ENCODE assay signal across 8 cellular contexts in the genomic region with DNA sequence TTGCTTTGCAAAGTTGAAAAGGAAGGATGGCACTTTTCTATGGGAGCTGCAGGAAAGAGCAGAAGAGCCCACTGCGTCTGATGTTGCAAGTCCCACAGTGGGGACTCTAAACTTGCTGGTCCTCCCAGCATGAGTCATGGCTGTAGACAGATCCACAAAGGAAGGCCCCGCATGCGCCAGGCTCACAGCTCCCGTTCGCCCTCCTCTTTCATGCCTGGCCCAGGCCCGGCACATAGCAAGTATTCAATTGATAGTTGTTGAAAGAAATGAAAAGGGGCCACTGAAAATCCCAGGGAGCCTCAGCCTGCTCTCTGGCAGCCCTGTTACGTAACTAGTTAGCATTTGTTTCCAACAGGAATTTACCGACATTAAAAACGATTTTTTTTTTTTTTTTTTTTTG. TPM values are rescaled to one million over a fixed set of nuclear protein-coding genes. Genes with fewer than 3 reads are reported as not detected.
DNase-seq lines count a peak whose midpoint lies in the region; ATAC-seq and TF ChIP-seq lines count a peak whose summit lies in the region.

No MANE protein-coding gene starts in this region.

- peaks cover 71% of the 10 kb centered on the region for H3K36me3 Mint-ChIP-seq in stimulated activated memory B cell treated with anti-CD40 and anti-IgM and Interleukin-4, amounts not matched to agents 10 μg/mL and 1 μg/mL and 100 μg/mL, for 72 hours
- peaks cover 0 to 74% (median 4%) of the 10 kb centered on the region in 3 donors for H3K36me3 Mint-ChIP-seq in naive thymus-derived CD8-positive, alpha-beta T cell

- H3K36me3 ChIP-seq in MG63 (peaks cover 5% of the 10 kb centered on the region), lower lobe of right lung (peaks cover 16% of the 10 kb centered on the region), transverse colon (no peaks in the 10 kb centered on the region)

- H3K4me3 Mint-ChIP-seq in stimulated activated memory B cell treated with anti-CD40 and anti-IgM and Interleukin-4, amounts not matched to agents 10 μg/mL and 1 μg/mL and 100 μg/mL, for 72 hours, result no peak overlapping the region
- no peak overlapping the region for H3K4me3 Mint-ChIP-seq in naive thymus-derived CD8-positive, alpha-beta T cell

- H3K27me3 ChIP-seq in MG63 (no peaks in the 10 kb centered on the region), lower lobe of right lung (ENCODE audit: low read depth) (no peaks in the 10 kb centered on the region), transverse colon (no peaks in the 10 kb centered on the region)

- H3K4me1 Mint-ChIP-seq in stimulated activated memory B cell treated with anti-CD40 and anti-IgM and Interleukin-4, amounts not matched to agents 10 μg/mL and 1 μg/mL and 100 μg/mL, for 72 hours, result peaks cover 66% of the 10 kb centered on the region
- peaks cover 8 to 57% (median 20%) of the 10 kb centered on the region in 4 donors for H3K4me1 Mint-ChIP-seq in naive thymus-derived CD8-positive, alpha-beta T cell

- TF ChIP-seq EP300 in transverse colon (IDR thresholded peaks at IDR 0.05; ENCODE audit: low read depth), result no peak

- H3K9me3 Mint-ChIP-seq in stimulated activated memory B cell treated with anti-CD40 and anti-IgM and Interleukin-4, amounts not matched to agents 10 μg/mL and 1 μg/mL and 100 μg/mL, for 72 hours, result no peaks in the 10 kb centered on the region
- no peaks in the 10 kb centered on the region for H3K9me3 Mint-ChIP-seq in naive thymus-derived CD8-positive, alpha-beta T cell

- 55 to 80% methylated on average over 9 of the region's 9 CpGs for WGBS in transverse colon (ENCODE audit: low coverage in 1 of 2), 2 donors

- POLR2A ChIA-PET in naive thymus-derived CD8-positive, alpha-beta T cell (lab: Charles Lee), result no interaction called here

- H3K27me3 Mint-ChIP-seq in stimulated activated memory B cell treated with anti-CD40 and anti-IgM and Interleukin-4, amounts not matched to agents 10 μg/mL and 1 μg/mL and 100 μg/mL, for 72 hours, result no peaks in the 10 kb centered on the region
- no peaks in the 10 kb centered on the region for H3K27me3 Mint-ChIP-seq in naive thymus-derived CD8-positive, alpha-beta T cell

- no peak overlapping the region for H3K4me3 ChIP-seq in MG63
- no peak overlapping the region for H3K4me3 ChIP-seq in lower lobe of right lung
- no peak overlapping the region for H3K4me3 ChIP-seq in transverse colon

- in situ Hi-C loops in transverse colon (cut with MboI; ENCODE audit: low pct_ligation_motif_present in 1 of 4, low pct_unique_long_range_greater_than_20kb in 1 of 4, low sequenced_read_pairs in 3 of 4), result no loop called here

- TF ChIP-seq CTCF in lower lobe of right lung (IDR thresholded peaks at IDR 0.05) (no peak), transverse colon (IDR thresholded peaks at IDR 0.05) (no peak)

- ATAC-seq in lower lobe of right lung, result peak; percentile 76 to 87
- no peak for ATAC-seq in stimulated activated memory B cell treated with anti-CD40 and anti-IgM and Interleukin-4, amounts not matched to agents 10 μg/mL and 1 μg/mL and 100 μg/mL, for 72 hours
- no peak for ATAC-seq in naive thymus-derived CD8-positive, alpha-beta T cell

- DNase-seq in MG63 (peak; percentile 80), dermis blood vessel endothelial cell (peak; percentile 85), lower lobe of right lung (peak; percentile 65), transverse colon (peak; percentile 39), NCI-H2227 (lab: John Stamatoyannopoulos, UW; ENCODE audit: unreplicated experiment) (no peak), foreskin melanocyte (no peak)
- DNase-seq in naive thymus-derived CD8-positive, alpha-beta T cell, result no peak

- intact Hi-C loops in lower lobe of right lung (cut with DNase I) (no loop called here), transverse colon (cut with DNase I; ENCODE audit: low total_unique reads) (no loop called here)

- no peak overlapping the region for H3K27ac ChIP-seq in lower lobe of right lung
- peak overlapping the region; percentile 30 to 58 (median 48) for H3K27ac ChIP-seq in transverse colon

- no peaks in the 10 kb centered on the region for H3K9me3 ChIP-seq in MG63
- no peaks in the 10 kb centered on the region for H3K9me3 ChIP-seq in lower lobe of right lung
- no peaks in the 10 kb centered on the region for H3K9me3 ChIP-seq in transverse colon

- H3K4me1 ChIP-seq in lower lobe of right lung (peaks cover 22% of the 10 kb centered on the region), transverse colon (peaks cover 0 to 20% (median 1%) of the 10 kb centered on the region in 4 donors)

- no peak for TF ChIP-seq POLR2A in transverse colon (IDR thresholded peaks at IDR 0.05)

- no peak overlapping the region for H3K27ac Mint-ChIP-seq in stimulated activated memory B cell treated with anti-CD40 and anti-IgM and Interleukin-4, amounts not matched to agents 10 μg/mL and 1 μg/mL and 100 μg/mL, for 72 hours
- no peak overlapping the region for H3K27ac Mint-ChIP-seq in naive thymus-derived CD8-positive, alpha-beta T cell

RNA-seq across cellular contexts. Expression of gene AP1B1, which starts 18.9 kb away (rescaled TPM):
- total RNA-seq in MG63 (2014; rRNA removed; shearing (Covaris generic); ENCODE audit: low replicate concordance), result 49.3 and 75.2 TPM in 2 replicates
- total RNA-seq in dermis blood vessel endothelial cell, result 191 and 282 TPM in 2 replicates
- total RNA-seq in lower lobe of right lung, result 70.3 TPM
- total RNA-seq in transverse colon, result 100 to 1,000 TPM in 2 of 4 donors, 10 to 100 TPM in 2; 45.6 to 107 (median 92.4) TPM
- total RNA-seq in naive thymus-derived CD8-positive, alpha-beta T cell, result 10 to 100 TPM; 44.7 to 45.3 TPM
- polyA plus RNA-seq in naive thymus-derived CD8-positive, alpha-beta T cell, result 10 to 100 TPM; 10.9 to 19.8 (median 11.3) TPM

RNA-seq across cellular contexts. Expression of gene RASL10A, which starts 54.0 kb away (rescaled TPM):
- not detected in 2 replicates for total RNA-seq in MG63 (2014; rRNA removed; shearing (Covaris generic); ENCODE audit: low replicate concordance)
- 1.1 and 2.7 TPM in 2 replicates for total RNA-seq in dermis blood vessel endothelial cell
- 0.83 TPM for total RNA-seq in lower lobe of right lung
- 1 to 10 TPM in 3 of 4 donors, not detected in 1; 1.2 to 5.0 (median 2.4) TPM for total RNA-seq in transverse colon
- total RNA-seq in naive thymus-derived CD8-positive, alpha-beta T cell, result 1 to 10 TPM in 1 of 2 experiments, under 1 TPM in 1; 0.49 to 1.3 TPM
- not detected for polyA plus RNA-seq in naive thymus-derived CD8-positive, alpha-beta T cell

Comparison
In these comparisons a context has a peak if more than half of its experiments do, and no peak if none do; other contexts are left out.
1. DNase-seq: peak in MG63 (single experiment), dermis blood vessel endothelial cell (single experiment), lower lobe of right lung (single experiment) and transverse colon (single experiment); none in naive thymus-derived CD8-positive, alpha-beta T cell (0 of 10), NCI-H2227 (single experiment) and foreskin melanocyte (single experiment).
2. ATAC-seq: peak in lower lobe of right lung (2 of 2); none in stimulated activated memory B cell treated with anti-CD40 and anti-IgM and Interleukin-4, amounts not matched to agents 10 μg/mL and 1 μg/mL and 100 μg/mL, for 72 hours (single experiment) and naive thymus-derived CD8-positive, alpha-beta T cell (0 of 2).